In genomic region chr2:168482952-168483831, GRCh38 we compare ENCODE assay signal across 19 cellular contexts.
"Had no signal": no experiment of that assay in that cellular context is flagged by ENCODE, and none has a peak within 500 bp of the region (broad histone marks: within the 10 kb centered on the region; RNA-seq: fewer than 3 reads in every experiment).

No MANE protein-coding gene starts in this region.

- H3K27me3 Mint-ChIP-seq: activated T-cell treated with anti-CD3 and anti-CD28 coated beads, Interleukin-2, amount 50 U/mL, for 24 hours; activated T-helper 17 cell treated with anti-CD3 and anti-CD28 coated beads, Interleukin-2, amount 50 U/mL, for 72 hours had no signal

- H3K9me3 ChIP-seq: thyroid gland, upper lobe of right lung had no signal

- H3K9me3 Mint-ChIP-seq: activated T-helper 17 cell treated with anti-CD3 and anti-CD28 coated beads, Interleukin-2, amount 50 U/mL, for 72 hours; immature natural killer cell had no signal

- H3K27me3 ChIP-seq: ascending aorta, spleen, thyroid gland, upper lobe of right lung had no signal

- H3K4me3 Mint-ChIP-seq: activated T-cell treated with anti-CD3 and anti-CD28 coated beads, Interleukin-2, amount 50 U/mL, for 24 hours; activated T-helper 17 cell treated with anti-CD3 and anti-CD28 coated beads, Interleukin-2, amount 50 U/mL, for 72 hours; immature natural killer cell; nephron progenitor cell had no signal

- H3K4me3 ChIP-seq: ascending aorta, coronary artery, spleen, thyroid gland, upper lobe of right lung had no signal

- H3K4me1 ChIP-seq: ascending aorta, spleen, upper lobe of right lung had no signal

- DNase-seq: activated CD4-positive, alpha-beta T cell treated with anti-CD3 and anti-CD28 coated beads, Interleukin-2, amount 50 U/mL, for 4 hours; activated CD8-positive, alpha-beta memory T cell treated with anti-CD3 and anti-CD28 coated beads for 24 hours; activated CD8-positive, alpha-beta memory T cell treated with anti-CD3 and anti-CD28 coated beads, Interleukin-2, amount 50 U/mL, for 4 hours; activated T-cell treated with anti-CD3 and anti-CD28 coated beads, Interleukin-2, amount 50 U/mL, for 24 hours; immature natural killer cell; nephron progenitor cell; nucleus accumbens; posterior cingulate gyrus; spleen; stimulated activated CD4-positive, alpha-beta T cell treated with anti-CD3 and anti-CD28 coated beads, Interleukin-4, amount 100 ng/mL, for 24 hours; stimulated activated naive CD4-positive, alpha-beta T cell treated with Interleukin-2 at 50 U/mL for 16 hours; substantia nigra; T-helper 9 cell; thyroid gland; upper lobe of right lung had no signal

- ATAC-seq: activated naive CD4-positive, alpha-beta T cell treated with anti-CD3 and anti-CD28 coated beads, Interleukin-2, amount 50 U/mL, for 72 hours; activated T-helper 17 cell treated with anti-CD3 and anti-CD28 coated beads, Interleukin-2, amount 50 U/mL, for 72 hours; upper lobe of right lung had no signal

- H3K36me3 ChIP-seq: ascending aorta, spleen, thyroid gland, upper lobe of right lung had no signal

- H3K27ac Mint-ChIP-seq: activated naive CD4-positive, alpha-beta T cell treated with anti-CD3 and anti-CD28 coated beads, Interleukin-2, amount 50 U/mL, for 72 hours; activated T-cell treated with anti-CD3 and anti-CD28 coated beads, Interleukin-2, amount 50 U/mL, for 24 hours; activated T-helper 17 cell treated with anti-CD3 and anti-CD28 coated beads, Interleukin-2, amount 50 U/mL, for 72 hours; immature natural killer cell; nephron progenitor cell had no signal

- H3K27ac ChIP-seq: ascending aorta, coronary artery, spleen, thyroid gland, upper lobe of right lung had no signal
